ENCODE assay signal across 24 cellular contexts in the genomic region with DNA sequence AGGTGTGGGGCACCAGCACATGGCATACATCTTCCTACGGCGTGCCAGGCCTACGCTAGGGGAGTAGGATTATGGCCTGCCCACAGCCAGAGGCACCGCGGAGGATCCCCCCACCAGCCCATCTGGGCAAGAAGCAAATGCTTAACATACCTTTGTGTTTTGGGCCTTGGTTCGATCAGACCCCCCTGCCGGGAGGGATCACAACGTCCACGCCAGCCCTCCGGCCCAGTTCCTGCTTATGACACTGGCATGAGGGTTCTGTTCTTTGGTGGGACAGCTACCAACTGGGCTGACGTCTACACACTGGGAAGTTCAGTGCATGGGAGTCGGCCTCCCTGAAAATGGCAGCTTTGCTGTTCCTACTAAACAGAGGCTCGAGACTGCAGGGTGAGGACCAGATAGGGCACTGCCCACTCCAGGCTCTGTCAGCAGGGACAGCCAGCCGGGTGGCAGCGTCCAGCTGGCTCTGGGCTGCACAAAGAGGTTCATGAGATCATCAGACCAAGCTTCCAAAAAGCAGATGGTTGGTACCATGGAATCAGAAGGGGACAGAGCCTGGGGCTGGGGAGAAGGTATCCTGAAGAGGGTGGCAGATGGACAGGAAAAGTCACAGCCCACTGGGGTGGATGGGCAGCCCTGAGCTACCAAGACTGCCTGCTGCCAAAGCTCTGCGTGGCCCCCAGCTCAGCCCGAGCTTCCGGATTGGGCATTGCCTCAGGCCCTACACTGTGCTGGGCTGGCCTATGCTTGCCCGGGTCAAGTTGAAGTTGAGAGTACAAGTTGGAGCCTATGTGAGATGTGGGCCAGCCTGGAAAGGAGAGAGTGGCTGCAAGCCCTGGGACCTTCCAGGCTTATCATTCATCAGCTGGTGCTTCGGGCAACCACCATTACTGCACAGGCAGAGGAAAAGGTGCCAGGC.
DNase-seq lines count a peak whose midpoint lies in the region; ATAC-seq and TF ChIP-seq lines count a peak whose summit lies in the region.
"Had no signal": no experiment of that assay in that cellular context is flagged by ENCODE, and none has a peak within 500 bp of the region (broad histone marks: within the 10 kb centered on the region; RNA-seq: fewer than 3 reads in every experiment).

No MANE protein-coding gene starts in this region.

- H4K5ac ChIP-seq in H9 (ENCODE audit: insufficient read length, low read depth, low read length): no peak overlapping the region

- H3K14ac ChIP-seq in H9 (ENCODE audit: insufficient read depth, low read length): no peak overlapping the region; the same call in 1 of the 2 replicates

- H2BK20ac ChIP-seq in H9 (ENCODE audit: low read depth, low read length, poor library complexity, severe bottlenecking): no peak overlapping the region

- H2BK5ac ChIP-seq in H9 (ENCODE audit: insufficient read length, low read length): no peak overlapping the region

- no peak overlapping the region for H3K4me3 Mint-ChIP-seq in H9
- H3K4me3 Mint-ChIP-seq: CD4-positive, alpha-beta memory T cell; GM23338; IgD-negative memory B cell had no signal

- H3K4ac ChIP-seq in H9 (ENCODE audit: low read depth, low read length): no peak overlapping the region

- no peak for TF ChIP-seq POLR2A in spleen (IDR thresholded peaks at IDR 0.05)
- TF ChIP-seq POLR2A in tibial nerve (IDR thresholded peaks at IDR 0.05): no peak

- WGBS in spleen, 5 donors: 87 to 97% (median 90%) methylated on average over 15 to 20 of the region's 20 CpGs
- WGBS in aorta, 2 donors: 84 to 91% methylated on average over 20 of the region's 20 CpGs
- WGBS in tibial nerve, 2 donors: 85 to 90% methylated on average over 20 of the region's 20 CpGs
- no CpG with 5 or more reads among the region's 20 CpGs for WGBS in H9 (ENCODE audit: extremely low coverage, insufficient read length, low lambda C conversion rate)

- TF ChIP-seq EP300 in tibial nerve (IDR thresholded peaks at IDR 0.05): no peak

- intact Hi-C loops in spleen (cut with DNase I; ENCODE audit: low total_unique reads) (no loop called here), aorta (cut with DNase I) (no loop called here)

- no peaks in the 10 kb centered on the region for H3K36me3 Mint-ChIP-seq in H9 (ENCODE audit: insufficient read depth in 1 of 3, low read depth in 3 of 3)
- H3K36me3 Mint-ChIP-seq: CD4-positive, alpha-beta memory T cell; IgD-negative memory B cell had no signal

- H2AFZ ChIP-seq in H9 (ENCODE audit: low read length): no peak overlapping the region
- H2AFZ ChIP-seq: GM23338 had no signal

- TF ChIP-seq CTCF in spleen (IDR thresholded peaks at IDR 0.05 in 8 of 11, conservative IDR thresholded peaks at IDR 0.05 in 3 of 11) (no peak), tibial nerve (IDR thresholded peaks at IDR 0.05) (no peak), H9 (conservative IDR thresholded peaks at IDR 0.05) (no peak)

- no peak overlapping the region for H3K27ac Mint-ChIP-seq in H9
- H3K27ac Mint-ChIP-seq: CD4-positive, alpha-beta memory T cell; GM23338; IgD-negative memory B cell had no signal

- H3K9me3 ChIP-seq in spleen (no peaks in the 10 kb centered on the region), aorta (ENCODE audit: control insufficient read depth, low read length) (peaks cover 1% of the 10 kb centered on the region), tibial nerve (no peaks in the 10 kb centered on the region), H9 (ENCODE audit: control insufficient read depth, low read depth, low read length) (no peaks in the 10 kb centered on the region)

- H4K91ac ChIP-seq in H9 (ENCODE audit: insufficient read length, low read depth, low read length): no peak overlapping the region

- H3K79me1 ChIP-seq in H9 (ENCODE audit: insufficient read depth, low read depth, low read length, poor library complexity, severe bottlenecking): no peaks in the 10 kb centered on the region

- H3K56ac ChIP-seq in H9 (ENCODE audit: insufficient read length, low read depth, low read length): no peak overlapping the region

- no peaks in the 10 kb centered on the region for H4K20me1 ChIP-seq in H9 (ENCODE audit: control insufficient read depth, insufficient read depth, insufficient read length)
- H4K20me1 ChIP-seq: BLaER1 treated with 17β-estradiol and CSF1 and Interleukin-3, amounts not matched to agents 10 nM and 100 nM had no signal

- H3K4me1 Mint-ChIP-seq in H9: peaks cover 0 to 9% of the 10 kb centered on the region in 2 experiments; a peak in 2 of 4 replicates
- H3K4me1 Mint-ChIP-seq: CD4-positive, alpha-beta memory T cell; GM23338; IgD-negative memory B cell had no signal

- peak; percentile 5 for ATAC-seq in aorta (ENCODE audit: low FRiP score)
- ATAC-seq: GM23338, HCT116 had no signal

- H3K4me1 ChIP-seq in spleen (no peaks in the 10 kb centered on the region), aorta (ENCODE audit: control insufficient read depth in 1 of 2, insufficient read depth in 2 of 2, low read length in 2 of 2) (no peaks in the 10 kb centered on the region), tibial nerve (no peaks in the 10 kb centered on the region), H9 (ENCODE audit: insufficient read depth, low read length) (no peaks in the 10 kb centered on the region)
- H3K4me1 ChIP-seq: Caco-2, SJSA1 had no signal

- H3T11ph ChIP-seq in H9 (ENCODE audit: low read length): no peak overlapping the region

- H3K27me3 ChIP-seq in spleen (replicated peaks in 1 of 7) (peaks cover 0 to 4% (median 0%) of the 10 kb centered on the region in 7 donors), aorta (ENCODE audit: control insufficient read depth in 1 of 2, insufficient read depth in 2 of 2, low read length in 1 of 2) (no peaks in the 10 kb centered on the region), tibial nerve (no peaks in the 10 kb centered on the region), H9 (ENCODE audit: insufficient read depth, low read length) (no peaks in the 10 kb centered on the region)
- H3K27me3 ChIP-seq: BLaER1 treated with 17β-estradiol and CSF1 and Interleukin-3, amounts not matched to agents 10 nM and 100 nM; SJSA1 had no signal

- no peaks in the 10 kb centered on the region; the same call in none of the 2 replicates for H3K27me3 Mint-ChIP-seq in H9 (ENCODE audit: low read depth)

- H2BK15ac ChIP-seq in H9 (ENCODE audit: low read depth, low read length): no peak overlapping the region

- H3K23me2 ChIP-seq in H9 (ENCODE audit: insufficient read length, low read depth, low read length, poor library complexity, severe bottlenecking): no peaks in the 10 kb centered on the region

- no peak overlapping the region for H2AK5ac ChIP-seq in H9 (ENCODE audit: insufficient read length, low read length)

- H3K4me2 ChIP-seq in H9 (ENCODE audit: insufficient read depth, insufficient read length, low read length): no peak overlapping the region
- H3K4me2 ChIP-seq: BLaER1 treated with 17β-estradiol and CSF1 and Interleukin-3, amounts not matched to agents 10 nM and 100 nM; GM23338 had no signal

- no peaks in the 10 kb centered on the region for H3K79me2 ChIP-seq in H9 (ENCODE audit: insufficient read depth, low read length)

- DNase-seq in NCI-H524 (lab: John Stamatoyannopoulos, UW) (peak; percentile 26 to 59), NCI-H524 treated with DMSO at 0.1 percent for 48 hours (lab: John Stamatoyannopoulos, UW) (no peak), iPS-NIHi7 (ENCODE audit: extremely low spot score) (peak; percentile 10), spleen (peak; percentile 68), aorta (no peak), tibial nerve (ENCODE audit: low spot score in 2 of 2) (no peak), H9 (no peak), superior temporal gyrus (ENCODE audit: extremely low spot score) (no peak)
- DNase-seq: ACHN; Caco-2; CD4-positive, alpha-beta memory T cell; DMS153; NCI-H1105; NCI-H146; NCI-H2029 treated with DMSO at 0.1 percent for 48 hours; NCI-H226; NCI-H510A treated with DMSO at 0.1 percent for 48 hours; NCI-H82 had no signal

- no peak overlapping the region for H3K23ac ChIP-seq in H9 (ENCODE audit: insufficient read length, low read depth, low read length)

- no peak overlapping the region for H2BK12ac ChIP-seq in H9 (ENCODE audit: insufficient read length, low read depth, low read length)

- H3K4me3 ChIP-seq in spleen (no peak overlapping the region), aorta (ENCODE audit: low read length in 2 of 2) (no peak overlapping the region), tibial nerve (no peak overlapping the region)
- H3K4me3 ChIP-seq: BLaER1 treated with 17β-estradiol and CSF1 and Interleukin-3, amounts not matched to agents 10 nM and 100 nM; GM23338; SJSA1 had no signal

- no peak overlapping the region for H4K8ac ChIP-seq in H9 (replicated peaks; ENCODE audit: insufficient read length, low read depth, low read length)

- H3K9ac ChIP-seq in H9 (ENCODE audit: extremely low read depth, insufficient read length, low read length): no peak overlapping the region
- H3K9ac ChIP-seq: BLaER1 treated with 17β-estradiol and CSF1 and Interleukin-3, amounts not matched to agents 10 nM and 100 nM had no signal

- H3K27ac ChIP-seq in spleen (no peak overlapping the region), aorta (ENCODE audit: low read depth in 1 of 2, low read length in 2 of 2) (no peak overlapping the region), tibial nerve (no peak overlapping the region), H9 (ENCODE audit: insufficient read length, low read depth, low read length) (no peak overlapping the region)
- H3K27ac ChIP-seq: 22Rv1; BLaER1 treated with 17β-estradiol and CSF1 and Interleukin-3, amounts not matched to agents 10 nM and 100 nM; SJSA1 had no signal

- H2BK120ac ChIP-seq in H9 (ENCODE audit: low read depth, low read length, poor library complexity, severe bottlenecking): no peak overlapping the region

- H3K36me3 ChIP-seq in spleen (no peaks in the 10 kb centered on the region), aorta (ENCODE audit: control insufficient read depth in 1 of 2, insufficient read depth in 2 of 2, low read length in 1 of 2) (no peaks in the 10 kb centered on the region), tibial nerve (no peaks in the 10 kb centered on the region)
- H3K36me3 ChIP-seq: BLaER1 treated with 17β-estradiol and CSF1 and Interleukin-3, amounts not matched to agents 10 nM and 100 nM; SJSA1 had no signal

- H3K18ac ChIP-seq in H9 (ENCODE audit: insufficient read length, low read depth, low read length): no peak overlapping the region

- no peaks in the 10 kb centered on the region for H3K9me3 Mint-ChIP-seq in H9
- H3K9me3 Mint-ChIP-seq: CD4-positive, alpha-beta memory T cell; GM23338 had no signal

Comparison
In these comparisons a context has a peak if more than half of its experiments do, and no peak if none do; other contexts are left out.
1. DNase-seq: peak in NCI-H524 (2 of 2), iPS-NIHi7 (single experiment) and spleen (single experiment); none in NCI-H524 treated with DMSO at 0.1 percent for 48 hours (single experiment), aorta (0 of 2), tibial nerve (0 of 2), H9 (single experiment) and superior temporal gyrus (single experiment).